In the genomic region with DNA sequence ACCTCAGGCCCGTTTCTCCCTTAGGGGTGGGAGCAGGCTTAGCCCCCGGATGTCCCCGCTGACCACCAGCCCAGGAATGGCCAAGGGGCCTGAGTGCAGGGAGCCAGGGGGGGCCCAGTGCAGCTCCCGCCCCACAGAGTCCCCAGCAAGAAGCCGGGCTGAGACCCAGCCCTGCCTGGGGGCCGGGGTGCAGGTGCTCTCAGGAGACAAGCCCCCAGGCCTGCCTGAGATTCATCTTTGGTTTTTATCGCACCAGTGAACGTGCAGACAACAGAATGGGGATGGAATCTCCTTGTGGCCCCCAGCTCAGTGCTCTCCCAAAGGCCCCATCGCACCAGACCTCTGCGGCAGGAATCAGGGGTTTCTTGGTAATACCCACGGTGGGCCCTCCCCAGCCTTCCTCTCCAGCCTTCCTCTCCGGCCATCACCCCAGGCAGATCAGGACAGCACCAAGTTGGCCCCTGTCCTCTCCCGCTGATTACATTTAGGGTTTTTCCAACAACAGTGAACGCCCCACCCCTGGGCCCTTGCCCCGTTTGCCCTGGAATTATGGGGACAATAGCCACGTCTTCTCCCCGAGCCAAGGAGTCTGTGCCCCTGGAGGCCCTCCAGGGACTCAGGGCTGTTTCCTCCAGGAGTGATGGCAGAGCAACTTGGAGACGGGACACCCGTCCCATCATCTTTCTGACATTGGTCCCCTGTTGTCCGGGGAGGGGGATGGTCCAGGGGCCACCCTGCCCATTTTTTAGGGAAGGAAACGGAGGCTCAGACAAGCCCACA, we compare ENCODE assay signal across 1 cellular context.
TF ChIP-seq lines count a peak whose summit lies in the region.

No MANE protein-coding gene starts in this region.

TF ChIP-seq in WTC11, 78 proteins besides CTCF, POLR2A, EP300 and RAD21 (continued from another document):
- TF ChIP-seq, protein P1, sequence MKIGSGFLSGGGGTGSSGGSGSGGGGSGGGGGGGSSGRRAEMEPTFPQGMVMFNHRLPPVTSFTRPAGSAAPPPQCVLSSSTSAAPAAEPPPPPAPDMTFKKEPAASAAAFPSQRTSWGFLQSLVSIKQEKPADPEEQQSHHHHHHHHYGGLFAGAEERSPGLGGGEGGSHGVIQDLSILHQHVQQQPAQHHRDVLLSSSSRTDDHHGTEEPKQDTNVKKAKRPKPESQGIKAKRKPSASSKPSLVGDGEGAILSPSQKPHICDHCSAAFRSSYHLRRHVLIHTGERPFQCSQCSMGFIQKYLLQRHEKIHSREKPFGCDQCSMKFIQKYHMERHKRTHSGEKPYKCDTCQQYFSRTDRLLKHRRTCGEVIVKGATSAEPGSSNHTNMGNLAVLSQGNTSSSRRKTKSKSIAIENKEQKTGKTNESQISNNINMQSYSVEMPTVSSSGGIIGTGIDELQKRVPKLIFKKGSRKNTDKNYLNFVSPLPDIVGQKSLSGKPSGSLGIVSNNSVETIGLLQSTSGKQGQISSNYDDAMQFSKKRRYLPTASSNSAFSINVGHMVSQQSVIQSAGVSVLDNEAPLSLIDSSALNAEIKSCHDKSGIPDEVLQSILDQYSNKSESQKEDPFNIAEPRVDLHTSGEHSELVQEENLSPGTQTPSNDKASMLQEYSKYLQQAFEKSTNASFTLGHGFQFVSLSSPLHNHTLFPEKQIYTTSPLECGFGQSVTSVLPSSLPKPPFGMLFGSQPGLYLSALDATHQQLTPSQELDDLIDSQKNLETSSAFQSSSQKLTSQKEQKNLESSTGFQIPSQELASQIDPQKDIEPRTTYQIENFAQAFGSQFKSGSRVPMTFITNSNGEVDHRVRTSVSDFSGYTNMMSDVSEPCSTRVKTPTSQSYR (CRISPR knock-in tag; IDR thresholded peaks at IDR 0.05), result no peak
- TF ChIP-seq, protein P2, sequence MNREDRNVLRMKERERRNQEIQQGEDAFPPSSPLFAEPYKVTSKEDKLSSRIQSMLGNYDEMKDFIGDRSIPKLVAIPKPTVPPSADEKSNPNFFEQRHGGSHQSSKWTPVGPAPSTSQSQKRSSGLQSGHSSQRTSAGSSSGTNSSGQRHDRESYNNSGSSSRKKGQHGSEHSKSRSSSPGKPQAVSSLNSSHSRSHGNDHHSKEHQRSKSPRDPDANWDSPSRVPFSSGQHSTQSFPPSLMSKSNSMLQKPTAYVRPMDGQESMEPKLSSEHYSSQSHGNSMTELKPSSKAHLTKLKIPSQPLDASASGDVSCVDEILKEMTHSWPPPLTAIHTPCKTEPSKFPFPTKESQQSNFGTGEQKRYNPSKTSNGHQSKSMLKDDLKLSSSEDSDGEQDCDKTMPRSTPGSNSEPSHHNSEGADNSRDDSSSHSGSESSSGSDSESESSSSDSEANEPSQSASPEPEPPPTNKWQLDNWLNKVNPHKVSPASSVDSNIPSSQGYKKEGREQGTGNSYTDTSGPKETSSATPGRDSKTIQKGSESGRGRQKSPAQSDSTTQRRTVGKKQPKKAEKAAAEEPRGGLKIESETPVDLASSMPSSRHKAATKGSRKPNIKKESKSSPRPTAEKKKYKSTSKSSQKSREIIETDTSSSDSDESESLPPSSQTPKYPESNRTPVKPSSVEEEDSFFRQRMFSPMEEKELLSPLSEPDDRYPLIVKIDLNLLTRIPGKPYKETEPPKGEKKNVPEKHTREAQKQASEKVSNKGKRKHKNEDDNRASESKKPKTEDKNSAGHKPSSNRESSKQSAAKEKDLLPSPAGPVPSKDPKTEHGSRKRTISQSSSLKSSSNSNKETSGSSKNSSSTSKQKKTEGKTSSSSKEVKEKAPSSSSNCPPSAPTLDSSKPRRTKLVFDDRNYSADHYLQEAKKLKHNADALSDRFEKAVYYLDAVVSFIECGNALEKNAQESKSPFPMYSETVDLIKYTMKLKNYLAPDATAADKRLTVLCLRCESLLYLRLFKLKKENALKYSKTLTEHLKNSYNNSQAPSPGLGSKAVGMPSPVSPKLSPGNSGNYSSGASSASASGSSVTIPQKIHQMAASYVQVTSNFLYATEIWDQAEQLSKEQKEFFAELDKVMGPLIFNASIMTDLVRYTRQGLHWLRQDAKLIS (CRISPR knock-in tag; IDR thresholded peaks at IDR 0.05; ENCODE audit: borderline replicate concordance), result no peak
- TF ChIP-seq TP53 (CRISPR knock-in tag; IDR thresholded peaks at IDR 0.05) (no peak), ELF4 (CRISPR knock-in tag; IDR thresholded peaks at IDR 0.05; ENCODE audit: low read depth) (no peak), GABPB1 (CRISPR knock-in tag; IDR thresholded peaks at IDR 0.05) (no peak)
- TF ChIP-seq, protein P3, sequence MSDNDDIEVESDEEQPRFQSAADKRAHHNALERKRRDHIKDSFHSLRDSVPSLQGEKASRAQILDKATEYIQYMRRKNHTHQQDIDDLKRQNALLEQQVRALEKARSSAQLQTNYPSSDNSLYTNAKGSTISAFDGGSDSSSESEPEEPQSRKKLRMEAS (CRISPR knock-in tag; IDR thresholded peaks at IDR 0.05), result no peak
